33 cellular contexts compared by ENCODE assay signal in the genomic region with DNA sequence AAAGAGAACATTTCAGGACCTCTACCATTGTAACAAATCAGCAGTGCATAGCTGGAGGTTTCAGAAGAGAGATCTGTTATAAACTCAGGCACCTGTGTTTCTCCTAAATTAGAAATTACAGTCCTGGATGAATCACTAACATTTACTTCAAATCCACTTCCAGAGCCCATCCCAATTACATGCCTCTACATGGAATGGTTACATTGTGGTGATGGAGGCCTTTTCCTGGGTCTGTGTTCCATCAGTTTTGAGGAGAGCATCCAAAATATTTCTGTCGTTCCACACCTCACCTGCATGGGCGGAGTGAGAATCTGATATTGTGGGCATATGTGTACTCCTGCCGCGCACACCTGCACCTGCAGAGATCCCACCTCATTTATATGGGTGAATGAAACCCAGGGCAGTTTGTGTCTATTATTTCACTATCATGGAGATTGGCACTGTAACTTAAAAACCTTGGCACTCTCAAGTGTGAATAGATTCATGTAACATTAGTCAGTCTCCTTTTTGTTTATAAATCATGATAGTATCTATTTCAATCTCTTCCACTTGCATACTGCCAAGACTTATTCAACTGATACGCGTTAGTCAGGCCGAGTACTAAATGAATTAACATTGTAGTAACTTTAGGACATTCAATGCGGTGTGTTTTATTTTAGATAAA.
DNase-seq lines count a peak whose midpoint lies in the region; ATAC-seq, FAIRE-seq and TF ChIP-seq lines count a peak whose summit lies in the region.
"Had no signal": no experiment of that assay in that cellular context is flagged by ENCODE, and none has a peak within 500 bp of the region (broad histone marks: within the 10 kb centered on the region; RNA-seq: fewer than 3 reads in every experiment).

No MANE protein-coding gene starts in this region.

- H3K27me3 Mint-ChIP-seq in astrocyte (ENCODE audit: low read depth, unreplicated experiment): no peaks in the 10 kb centered on the region
- H3K27me3 Mint-ChIP-seq: activated naive CD4-positive, alpha-beta T cell treated with anti-CD3 and anti-CD28 coated beads, Interleukin-2, amount 10 ng/mL, durations not matched to agents 7 days and 5 days; stimulated activated naive B cell treated with anti-CD40 and anti-IgM and Interleukin-4, amounts not matched to agents 10 μg/mL and 1 μg/mL and 100 μg/mL, for 72 hours had no signal

- no peak for FAIRE-seq in astrocyte (lab: Jason Lieb, UNC)
- no peak for FAIRE-seq in RCC 7860 (lab: Jason Lieb, UNC)
- FAIRE-seq: colon, GM12892, HepG2 had no signal

- H3K9me3 ChIP-seq in astrocyte (ENCODE audit: insufficient read depth, low read depth, low read length): no peaks in the 10 kb centered on the region
- H3K9me3 ChIP-seq: adrenal gland, ovary, upper lobe of right lung had no signal

- ATAC-seq in HG02938 (IDR thresholded peaks at IDR 0.05; ENCODE audit: unreplicated experiment): no peak
- ATAC-seq: HepG2; Right ventricle myocardium inferior; SK-N-SH treated with all-trans-retinoic acid at 6 μM for 48 hours; stimulated activated naive B cell treated with anti-CD40 and anti-IgM and Interleukin-4, amounts not matched to agents 10 μg/mL and 1 μg/mL and 100 μg/mL, for 72 hours; T-helper 17 cell; upper lobe of right lung had no signal

- no peak overlapping the region for H3K4me2 ChIP-seq in astrocyte (ENCODE audit: low read length)
- H3K4me2 ChIP-seq: PC-9 had no signal

- H3K4me3 ChIP-seq in astrocyte (ENCODE audit: insufficient read depth, low read depth, low read length): no peak overlapping the region
- H3K4me3 ChIP-seq: adrenal gland, ovary, PC-9, skin epidermis, upper lobe of right lung had no signal

- H3K79me2 ChIP-seq in astrocyte (ENCODE audit: insufficient read depth, low read length): no peaks in the 10 kb centered on the region

- no peaks in the 10 kb centered on the region for H3K9me3 Mint-ChIP-seq in astrocyte (ENCODE audit: unreplicated experiment)
- H3K9me3 Mint-ChIP-seq: activated naive CD4-positive, alpha-beta T cell treated with anti-CD3 and anti-CD28 coated beads, Interleukin-2, amount 10 ng/mL, durations not matched to agents 7 days and 5 days; nephron progenitor cell had no signal

- H3K4me1 Mint-ChIP-seq in astrocyte (ENCODE audit: low read depth, unreplicated experiment): peaks cover 26% of the 10 kb centered on the region
- H3K4me1 Mint-ChIP-seq: activated naive CD4-positive, alpha-beta T cell treated with anti-CD3 and anti-CD28 coated beads, Interleukin-2, amount 10 ng/mL, durations not matched to agents 7 days and 5 days; stimulated activated naive B cell treated with anti-CD40 and anti-IgM and Interleukin-4, amounts not matched to agents 10 μg/mL and 1 μg/mL and 100 μg/mL, for 72 hours had no signal

- no peak for TF ChIP-seq CTCF in astrocyte (IDR thresholded peaks at IDR 0.05; ENCODE audit: insufficient read depth, low read depth, low read length)

- H3K36me3 Mint-ChIP-seq in astrocyte (ENCODE audit: low read depth, unreplicated experiment): no peaks in the 10 kb centered on the region
- H3K36me3 Mint-ChIP-seq: activated naive CD4-positive, alpha-beta T cell treated with anti-CD3 and anti-CD28 coated beads, Interleukin-2, amount 10 ng/mL, durations not matched to agents 7 days and 5 days; stimulated activated naive B cell treated with anti-CD40 and anti-IgM and Interleukin-4, amounts not matched to agents 10 μg/mL and 1 μg/mL and 100 μg/mL, for 72 hours had no signal

- no peak overlapping the region for H3K27ac Mint-ChIP-seq in astrocyte (ENCODE audit: unreplicated experiment)
- H3K27ac Mint-ChIP-seq: activated naive CD4-positive, alpha-beta T cell treated with anti-CD3 and anti-CD28 coated beads, Interleukin-2, amount 10 ng/mL, durations not matched to agents 7 days and 5 days; nephron progenitor cell; stimulated activated naive B cell treated with anti-CD40 and anti-IgM and Interleukin-4, amounts not matched to agents 10 μg/mL and 1 μg/mL and 100 μg/mL, for 72 hours; T-helper 17 cell had no signal

- no peaks in the 10 kb centered on the region for H3K4me1 ChIP-seq in astrocyte (ENCODE audit: insufficient read depth, low read length)
- H3K4me1 ChIP-seq: adrenal gland, upper lobe of right lung had no signal

- H3K4me3 Mint-ChIP-seq in astrocyte (ENCODE audit: unreplicated experiment): no peak overlapping the region
- H3K4me3 Mint-ChIP-seq: activated naive CD4-positive, alpha-beta T cell treated with anti-CD3 and anti-CD28 coated beads, Interleukin-2, amount 10 ng/mL, durations not matched to agents 7 days and 5 days; nephron progenitor cell; stimulated activated naive B cell treated with anti-CD40 and anti-IgM and Interleukin-4, amounts not matched to agents 10 μg/mL and 1 μg/mL and 100 μg/mL, for 72 hours; T-helper 17 cell had no signal

- H3K27me3 ChIP-seq in astrocyte (ENCODE audit: insufficient read depth, low read length): no peaks in the 10 kb centered on the region
- H3K27me3 ChIP-seq: adrenal gland, brain microvascular endothelial cell, ovary, upper lobe of right lung had no signal

- no peak overlapping the region for H3K27ac ChIP-seq in astrocyte (ENCODE audit: low read depth, low read length)
- H3K27ac ChIP-seq: adrenal gland, brain microvascular endothelial cell, epithelial cell of prostate, ovary, PC-9, skin epidermis, upper lobe of right lung had no signal

- H3K9ac ChIP-seq in astrocyte (ENCODE audit: low read length): no peak overlapping the region

- H4K20me1 ChIP-seq in astrocyte (ENCODE audit: insufficient read depth, low read length): no peaks in the 10 kb centered on the region

- no peaks in the 10 kb centered on the region for H3K36me3 ChIP-seq in astrocyte (ENCODE audit: insufficient read depth, low read length)
- H3K36me3 ChIP-seq: adrenal gland, brain microvascular endothelial cell, ovary, upper lobe of right lung had no signal

- DNase-seq in NCI-H128 (lab: John Stamatoyannopoulos, UW; ENCODE audit: unreplicated experiment) (peak; percentile 35), astrocyte (ENCODE audit: low read depth) (peak; percentile 82), fibroblast of peridontal ligament (ENCODE audit: extremely low read depth) (peak; percentile 49), renal cortical epithelial cell (ENCODE audit: low read depth) (peak; percentile 2), SW480 (ENCODE audit: low spot score) (no peak), RCC 7860 (ENCODE audit: low spot score) (no peak)
- DNase-seq: activated CD4-positive, alpha-beta T cell treated with anti-CD3 and anti-CD28 coated beads, Interleukin-2, amount 50 U/mL, for 4 hours; activated naive CD4-positive, alpha-beta T cell treated with anti-CD3 and anti-CD28 coated beads, Interleukin-2, amount 10 ng/mL, durations not matched to agents 7 days and 5 days; adrenal gland; brain microvascular endothelial cell; COR-L47; effector CD4-positive, alpha-beta T cell; foreskin fibroblast; H7; Kasumi-1; left cardiac atrium; MV-4-11; NCI-H524 treated with DMSO at 0.1 percent for 48 hours; nephron progenitor cell; ovary; retina; stimulated activated naive B cell treated with anti-CD40 and anti-IgM and Interleukin-4, amounts not matched to agents 10 μg/mL and 1 μg/mL and 100 μg/mL, for 72 hours; T-helper 17 cell; upper lobe of right lung had no signal

- no peak overlapping the region for H2AFZ ChIP-seq in astrocyte (ENCODE audit: low read depth, low read length)
- H2AFZ ChIP-seq: PC-9 had no signal

Comparison
In these comparisons a context has a peak if more than half of its experiments do, and no peak if none do; other contexts are left out.
1. DNase-seq: peak in NCI-H128 (single experiment), astrocyte (single experiment), fibroblast of peridontal ligament (single experiment) and renal cortical epithelial cell (single experiment); none in SW480 (single experiment) and RCC 7860 (single experiment).